ENCODE assay signal across 9 cellular contexts in the genomic region with DNA sequence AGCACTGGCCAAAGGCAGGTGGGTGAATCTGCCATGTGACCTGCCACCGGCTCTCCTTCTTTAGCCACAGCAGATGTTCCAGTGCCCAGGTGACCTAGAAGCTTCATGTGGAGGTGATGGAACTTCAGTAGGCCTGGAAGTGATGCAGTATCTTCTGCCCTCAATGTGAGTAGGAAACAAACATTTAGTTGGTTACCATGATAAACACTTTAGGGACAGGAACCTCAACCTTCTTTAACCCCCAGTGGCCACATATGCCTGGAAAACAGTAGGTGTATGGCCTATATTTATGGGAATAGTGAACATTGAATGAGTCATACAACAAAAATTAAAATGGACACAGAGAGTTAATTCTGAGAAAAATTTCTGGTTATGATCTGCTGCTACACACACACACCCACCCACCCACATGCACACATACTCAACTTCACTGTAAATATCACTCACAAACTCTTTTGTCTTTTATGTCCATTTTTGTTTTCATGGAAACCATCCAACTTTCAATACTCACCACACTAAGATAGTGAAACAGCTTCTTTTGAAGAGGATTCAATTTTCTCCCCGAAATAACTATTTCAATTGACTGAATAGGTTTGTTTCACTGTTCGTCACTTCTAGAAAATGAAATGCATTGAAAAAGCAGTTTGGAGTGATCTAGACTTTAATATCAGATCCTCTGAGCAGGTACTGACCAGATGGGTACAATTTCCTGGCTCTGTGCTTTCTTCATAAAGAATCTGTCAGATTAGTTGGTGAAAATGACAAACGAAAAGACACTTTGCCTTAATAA.
A peak's percentile ranks its signal among the peaks of the same experiment; 100 is the strongest.
DNase-seq lines count a peak whose midpoint lies in the region; ATAC-seq, FAIRE-seq and TF ChIP-seq lines count a peak whose summit lies in the region.
"Had no signal": no experiment of that assay in that cellular context is flagged by ENCODE, and none has a peak within 500 bp of the region (broad histone marks: within the 10 kb centered on the region; RNA-seq: fewer than 3 reads in every experiment).

No MANE protein-coding gene starts in this region.

- peaks cover 43% of the 10 kb centered on the region for H3K36me3 ChIP-seq in skeletal muscle satellite cell (ENCODE audit: insufficient read depth, low read length)
- H3K36me3 ChIP-seq in GM23338 (ENCODE audit: insufficient read depth), result no peaks in the 10 kb centered on the region
- H3K36me3 ChIP-seq in OCI-LY7 (ENCODE audit: insufficient read depth, low read length), result no peaks in the 10 kb centered on the region

- intact Hi-C loops in OCI-LY7 (cut with micrococcal nuclease; ENCODE audit: unreplicated experiment), result no loop called here

- H2AFZ ChIP-seq in GM23338 (no peak overlapping the region), OCI-LY7 (ENCODE audit: low read length) (no peak overlapping the region)

- no peaks in the 10 kb centered on the region for H4K20me1 ChIP-seq in GM23338 (replicated peaks; ENCODE audit: insufficient read depth)
- H4K20me1 ChIP-seq in OCI-LY7 (ENCODE audit: insufficient read depth, low read length), result no peaks in the 10 kb centered on the region

- peak overlapping the region; percentile 81 for H3K27ac Mint-ChIP-seq in activated T-helper 17 cell treated with anti-CD3 and anti-CD28 coated beads, Interleukin-2, amount 50 U/mL, for 72 hours
- no peak overlapping the region for H3K27ac Mint-ChIP-seq in GM23338

- CTCF ChIA-PET in OCI-LY7 (lab: Charles Lee; ENCODE audit: unreplicated experiment), result no interaction called here

- BruUV-seq in OCI-LY7 (replicated peaks; lab: Mats Ljungman, UMichigan), result no TSS peak

- no peak overlapping the region for H3K27ac ChIP-seq in GM23338 (ENCODE audit: low read depth)
- H3K27ac ChIP-seq in OCI-LY7 (ENCODE audit: low read depth, low read length, poor library complexity, severe bottlenecking), result no peak overlapping the region

- H3K4me3 ChIP-seq in skeletal muscle satellite cell (ENCODE audit: low read length) (no peak overlapping the region), GM23338 (no peak overlapping the region), OCI-LY7 (ENCODE audit: low read depth, low read length, poor library complexity, severe bottlenecking) (no peak overlapping the region)

- TF ChIP-seq CTCF in GM23338 (conservative IDR thresholded peaks at IDR 0.05; ENCODE audit: low read depth in 2 of 2) (no peak), GM20000 (IDR thresholded peaks at IDR 0.05; ENCODE audit: extremely low read depth, missing control alignments) (no peak), OCI-LY7 (conservative IDR thresholded peaks at IDR 0.05; ENCODE audit: low read length) (no peak)

- peak; percentile 84 for FAIRE-seq in GM19239 (lab: Jason Lieb, UNC)
- FAIRE-seq: bronchial epithelial cell had no signal

- POLR2A ChIA-PET in OCI-LY7 (lab: Charles Lee), result interaction anchor here (0.5 to 0.8 kb wide), 2 partner anchors 29 to 371 kb away, joined by 3 read pairs; no protein-coding TSS in a partner anchor

- H3K9me2 ChIP-seq in GM23338 (ENCODE audit: insufficient read depth) (no peaks in the 10 kb centered on the region; the same call in 1 of the 2 replicates), OCI-LY7 (ENCODE audit: insufficient read depth, low read length) (no peaks in the 10 kb centered on the region)

- peaks cover 11% of the 10 kb centered on the region for H3K27me3 Mint-ChIP-seq in activated T-helper 17 cell treated with anti-CD3 and anti-CD28 coated beads, Interleukin-2, amount 50 U/mL, for 72 hours
- H3K27me3 Mint-ChIP-seq in GM23338 (ENCODE audit: insufficient read depth, low read depth, poor library complexity), result no peaks in the 10 kb centered on the region

- no peaks in the 10 kb centered on the region for H3F3A ChIP-seq in GM23338 (replicated peaks; ENCODE audit: low read depth)

- H3K4me1 Mint-ChIP-seq in activated T-helper 17 cell treated with anti-CD3 and anti-CD28 coated beads, Interleukin-2, amount 50 U/mL, for 72 hours, result peaks cover 2% of the 10 kb centered on the region
- peaks cover 22% of the 10 kb centered on the region for H3K4me1 Mint-ChIP-seq in GM23338

- H3K4me2 ChIP-seq in skeletal muscle satellite cell (ENCODE audit: low read length), result peak overlapping the region; percentile 61
- no peak overlapping the region for H3K4me2 ChIP-seq in GM23338
- no peak overlapping the region for H3K4me2 ChIP-seq in OCI-LY7 (ENCODE audit: low read length)

- DNase-seq in GM19239 (ENCODE audit: insufficient read length, low spot score), result no peak
- DNase-seq in GM23338 (ENCODE audit: low spot score), result no peak
- DNase-seq in GM20000 (ENCODE audit: low spot score), result no peak
- no peak for DNase-seq in NCI-H1436 (lab: John Stamatoyannopoulos, UW)
- DNase-seq in OCI-LY7 (ENCODE audit: low spot score), result no peak

- H3K9me3 Mint-ChIP-seq in activated T-helper 17 cell treated with anti-CD3 and anti-CD28 coated beads, Interleukin-2, amount 50 U/mL, for 72 hours, result no peaks in the 10 kb centered on the region
- no peaks in the 10 kb centered on the region for H3K9me3 Mint-ChIP-seq in GM23338

- H3K4me1 ChIP-seq in skeletal muscle satellite cell (ENCODE audit: control insufficient read depth, insufficient read depth, low read length), result peaks cover 89% of the 10 kb centered on the region
- peaks cover 18% of the 10 kb centered on the region; the same call in 1 of the 2 replicates for H3K4me1 ChIP-seq in GM23338 (ENCODE audit: insufficient read depth)
- H3K4me1 ChIP-seq in OCI-LY7 (ENCODE audit: insufficient read depth, low read length, poor library complexity, severe bottlenecking), result no peaks in the 10 kb centered on the region

- no peak overlapping the region for H3K4me3 Mint-ChIP-seq in activated T-helper 17 cell treated with anti-CD3 and anti-CD28 coated beads, Interleukin-2, amount 50 U/mL, for 72 hours
- no peak overlapping the region for H3K4me3 Mint-ChIP-seq in GM23338

- H3K27me3 ChIP-seq in skeletal muscle satellite cell (ENCODE audit: control insufficient read depth, insufficient read depth, low read length), result no peaks in the 10 kb centered on the region
- no peaks in the 10 kb centered on the region for H3K27me3 ChIP-seq in GM23338 (ENCODE audit: insufficient read depth)

- no peaks in the 10 kb centered on the region for H3K9me3 ChIP-seq in skeletal muscle satellite cell (replicated peaks; ENCODE audit: low read length)
- H3K9me3 ChIP-seq in OCI-LY7 (ENCODE audit: low read length), result no peaks in the 10 kb centered on the region

- ATAC-seq in HG02870 (IDR thresholded peaks at IDR 0.05; ENCODE audit: unreplicated experiment) (peak; percentile 84), GM23338 (no peak)
- peak; percentile 76 for ATAC-seq in activated T-helper 17 cell treated with anti-CD3 and anti-CD28 coated beads, Interleukin-2, amount 50 U/mL, for 72 hours (replicated peaks)

- no peaks in the 10 kb centered on the region for H3K36me3 Mint-ChIP-seq in activated T-helper 17 cell treated with anti-CD3 and anti-CD28 coated beads, Interleukin-2, amount 50 U/mL, for 72 hours (ENCODE audit: low read depth)
- H3K36me3 Mint-ChIP-seq in GM23338 (ENCODE audit: low read depth), result no peaks in the 10 kb centered on the region

- H3K79me2 ChIP-seq in GM23338 (replicated peaks; ENCODE audit: insufficient read depth), result no peaks in the 10 kb centered on the region
- no peaks in the 10 kb centered on the region for H3K79me2 ChIP-seq in OCI-LY7 (ENCODE audit: insufficient read depth, low read depth, low read length)

- peak overlapping the region; percentile 76 for H3K9ac ChIP-seq in skeletal muscle satellite cell (ENCODE audit: low read depth, low read length)

TF ChIP-seq in GM23338, 12 proteins besides CTCF, POLR2A, EP300 and RAD21:
- TF ChIP-seq POLR2AphosphoS5 (IDR thresholded peaks at IDR 0.05; ENCODE audit: low read depth), result no peak
TF ChIP-seq in GM23338: peak in this region for 0.
